8 cellular contexts compared by ENCODE assay signal in the genomic region with DNA sequence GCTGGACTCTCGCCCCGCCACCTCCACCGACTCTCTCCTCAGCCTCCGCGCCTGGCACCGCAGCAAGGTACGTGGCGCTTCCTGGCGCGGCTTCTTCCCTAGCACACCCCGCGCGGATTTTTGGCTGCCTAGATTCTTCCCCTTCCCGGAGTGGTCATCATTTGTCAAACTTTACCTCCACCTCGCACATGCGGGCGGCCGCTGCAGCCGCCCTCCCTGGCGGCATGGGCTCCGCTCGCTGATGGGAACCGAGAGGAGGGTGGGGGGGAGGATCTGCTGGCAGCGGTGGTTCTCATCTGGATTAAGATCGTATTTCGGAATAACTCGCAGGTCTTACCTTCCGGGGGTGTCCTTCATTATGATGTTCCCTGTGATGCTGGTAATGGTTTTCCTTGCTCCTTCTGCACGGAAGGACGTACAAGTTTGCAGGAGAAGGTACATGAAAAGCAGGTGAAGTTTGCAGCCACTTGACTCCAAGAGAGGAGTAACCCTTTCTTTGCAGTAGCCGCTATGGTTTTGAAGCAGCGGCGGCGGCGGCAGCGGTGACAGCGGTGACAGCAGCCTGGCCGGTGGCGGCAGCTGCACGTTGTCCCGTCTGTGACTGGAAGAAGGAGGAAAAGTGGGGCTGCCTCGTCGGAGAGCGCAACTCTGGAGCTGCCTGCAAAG.
DNase-seq lines count a peak whose midpoint lies in the region; ATAC-seq lines count a peak whose summit lies in the region.

No MANE protein-coding gene starts in this region.

- no peak for DNase-seq in activated CD4-positive, alpha-beta T cell treated with anti-CD3 and anti-CD28 coated beads, Interleukin-2, amount 10 ng/mL, durations not matched to agents 7 days and 5 days
- DNase-seq in activated CD4-positive, alpha-beta T cell treated with anti-CD3 and anti-CD28 coated beads, Interleukin-2, amount 50 U/mL, for 1 hour: no peak
- peak; percentile 39 for DNase-seq in activated naive CD8-positive, alpha-beta T cell treated with anti-CD3 and anti-CD28 coated beads, Interleukin-2, amount 10 ng/mL, durations not matched to agents 7 days and 5 days
- peak; percentile 42 for DNase-seq in inferior parietal cortex (ENCODE audit: extremely low spot score)
- no peak for DNase-seq in stimulated activated naive B cell treated with anti-CD40 and anti-IgM and Interleukin-4, amounts not matched to agents 10 μg/mL and 1 μg/mL and 100 μg/mL, for 72 hours
- DNase-seq in stimulated activated CD4-positive, alpha-beta T cell treated with anti-CD3 and anti-CD28 coated beads, Interleukin-4, amount 100 ng/mL, for 24 hours: no peak

- H3K4me1 Mint-ChIP-seq in activated CD4-positive, alpha-beta T cell treated with anti-CD3 and anti-CD28 coated beads, Interleukin-2, amount 10 ng/mL, durations not matched to agents 7 days and 5 days: peaks cover 5% of the 10 kb centered on the region
- H3K4me1 Mint-ChIP-seq in activated naive CD8-positive, alpha-beta T cell treated with anti-CD3 and anti-CD28 coated beads, Interleukin-2, amount 10 ng/mL, durations not matched to agents 7 days and 5 days: peaks cover 13% of the 10 kb centered on the region
- H3K4me1 Mint-ChIP-seq in stimulated activated naive B cell treated with anti-CD40 and anti-IgM and Interleukin-4, amounts not matched to agents 10 μg/mL and 1 μg/mL and 100 μg/mL, for 72 hours: peaks cover 10 to 22% of the 10 kb centered on the region in 2 donors

- no peaks in the 10 kb centered on the region for H3K36me3 Mint-ChIP-seq in activated CD4-positive, alpha-beta T cell treated with anti-CD3 and anti-CD28 coated beads, Interleukin-2, amount 10 ng/mL, durations not matched to agents 7 days and 5 days (ENCODE audit: low read depth)
- H3K36me3 Mint-ChIP-seq in activated naive CD8-positive, alpha-beta T cell treated with anti-CD3 and anti-CD28 coated beads, Interleukin-2, amount 10 ng/mL, durations not matched to agents 7 days and 5 days: no peaks in the 10 kb centered on the region
- H3K36me3 Mint-ChIP-seq in stimulated activated naive B cell treated with anti-CD40 and anti-IgM and Interleukin-4, amounts not matched to agents 10 μg/mL and 1 μg/mL and 100 μg/mL, for 72 hours: no peaks in the 10 kb centered on the region

- CTCF ChIA-PET in activated CD4-positive, alpha-beta T cell treated with anti-CD3 and anti-CD28 coated beads, Interleukin-2, amount 10 ng/mL, durations not matched to agents 7 days and 5 days (lab: Charles Lee): no interaction called here

- peak overlapping the region; percentile 50 for H3K4me3 Mint-ChIP-seq in activated CD4-positive, alpha-beta T cell treated with anti-CD3 and anti-CD28 coated beads, Interleukin-2, amount 10 ng/mL, durations not matched to agents 7 days and 5 days
- peak overlapping the region; percentile 82 for H3K4me3 Mint-ChIP-seq in activated naive CD8-positive, alpha-beta T cell treated with anti-CD3 and anti-CD28 coated beads, Interleukin-2, amount 10 ng/mL, durations not matched to agents 7 days and 5 days
- H3K4me3 Mint-ChIP-seq in stimulated activated naive B cell treated with anti-CD40 and anti-IgM and Interleukin-4, amounts not matched to agents 10 μg/mL and 1 μg/mL and 100 μg/mL, for 72 hours: peak overlapping the region; percentile 86 to 92

- POLR2A ChIA-PET in activated CD4-positive, alpha-beta T cell treated with anti-CD3 and anti-CD28 coated beads, Interleukin-2, amount 10 ng/mL, durations not matched to agents 7 days and 5 days (lab: Charles Lee): no interaction called here
- POLR2A ChIA-PET in activated naive CD8-positive, alpha-beta T cell treated with anti-CD3 and anti-CD28 coated beads, Interleukin-2, amount 10 ng/mL, durations not matched to agents 7 days and 5 days (lab: Charles Lee): no interaction called here

- ATAC-seq in HG03571 (IDR thresholded peaks at IDR 0.05; ENCODE audit: unreplicated experiment) (peak; percentile 26), HG03521 (IDR thresholded peaks at IDR 0.05; ENCODE audit: unreplicated experiment) (no peak)
- ATAC-seq in activated naive CD8-positive, alpha-beta T cell treated with anti-CD3 and anti-CD28 coated beads, Interleukin-2, amount 10 ng/mL, durations not matched to agents 7 days and 5 days (ENCODE audit: low read depth): peak; percentile 26
- ATAC-seq in stimulated activated naive B cell treated with anti-CD40 and anti-IgM and Interleukin-4, amounts not matched to agents 10 μg/mL and 1 μg/mL and 100 μg/mL, for 72 hours (replicated peaks): peak; percentile 15 to 29

- H3K27me3 Mint-ChIP-seq in activated CD4-positive, alpha-beta T cell treated with anti-CD3 and anti-CD28 coated beads, Interleukin-2, amount 10 ng/mL, durations not matched to agents 7 days and 5 days: peaks cover 39% of the 10 kb centered on the region
- peaks cover 65% of the 10 kb centered on the region for H3K27me3 Mint-ChIP-seq in activated naive CD8-positive, alpha-beta T cell treated with anti-CD3 and anti-CD28 coated beads, Interleukin-2, amount 10 ng/mL, durations not matched to agents 7 days and 5 days
- H3K27me3 Mint-ChIP-seq in stimulated activated naive B cell treated with anti-CD40 and anti-IgM and Interleukin-4, amounts not matched to agents 10 μg/mL and 1 μg/mL and 100 μg/mL, for 72 hours: peaks cover 42 to 53% of the 10 kb centered on the region in 2 donors

- H3K9me3 Mint-ChIP-seq in activated CD4-positive, alpha-beta T cell treated with anti-CD3 and anti-CD28 coated beads, Interleukin-2, amount 10 ng/mL, durations not matched to agents 7 days and 5 days: no peaks in the 10 kb centered on the region
- H3K9me3 Mint-ChIP-seq in activated naive CD8-positive, alpha-beta T cell treated with anti-CD3 and anti-CD28 coated beads, Interleukin-2, amount 10 ng/mL, durations not matched to agents 7 days and 5 days: no peaks in the 10 kb centered on the region
- no peaks in the 10 kb centered on the region for H3K9me3 Mint-ChIP-seq in stimulated activated naive B cell treated with anti-CD40 and anti-IgM and Interleukin-4, amounts not matched to agents 10 μg/mL and 1 μg/mL and 100 μg/mL, for 72 hours

- no peak overlapping the region for H3K27ac Mint-ChIP-seq in activated CD4-positive, alpha-beta T cell treated with anti-CD3 and anti-CD28 coated beads, Interleukin-2, amount 10 ng/mL, durations not matched to agents 7 days and 5 days
- no peak overlapping the region for H3K27ac Mint-ChIP-seq in activated naive CD8-positive, alpha-beta T cell treated with anti-CD3 and anti-CD28 coated beads, Interleukin-2, amount 10 ng/mL, durations not matched to agents 7 days and 5 days
- peak overlapping the region; percentile 65 for H3K27ac Mint-ChIP-seq in stimulated activated naive B cell treated with anti-CD40 and anti-IgM and Interleukin-4, amounts not matched to agents 10 μg/mL and 1 μg/mL and 100 μg/mL, for 72 hours

Comparison
In these comparisons a context has a peak if more than half of its experiments do, and no peak if none do; other contexts are left out.
1. DNase-seq: peak in activated naive CD8-positive, alpha-beta T cell treated with anti-CD3 and anti-CD28 coated beads, Interleukin-2, amount 10 ng/mL, durations not matched to agents 7 days and 5 days (single experiment) and inferior parietal cortex (single experiment); none in activated CD4-positive, alpha-beta T cell treated with anti-CD3 and anti-CD28 coated beads, Interleukin-2, amount 10 ng/mL, durations not matched to agents 7 days and 5 days (single experiment), activated CD4-positive, alpha-beta T cell treated with anti-CD3 and anti-CD28 coated beads, Interleukin-2, amount 50 U/mL, for 1 hour (single experiment), stimulated activated naive B cell treated with anti-CD40 and anti-IgM and Interleukin-4, amounts not matched to agents 10 μg/mL and 1 μg/mL and 100 μg/mL, for 72 hours (single experiment) and stimulated activated CD4-positive, alpha-beta T cell treated with anti-CD3 and anti-CD28 coated beads, Interleukin-4, amount 100 ng/mL, for 24 hours (single experiment).
2. Peak in every context shown above with its lines, with median percentiles within 50 percentile points of each other: H3K4me3 Mint-ChIP-seq.